Comparison of ENCODE assay signal across 31 cellular contexts in the genomic region with DNA sequence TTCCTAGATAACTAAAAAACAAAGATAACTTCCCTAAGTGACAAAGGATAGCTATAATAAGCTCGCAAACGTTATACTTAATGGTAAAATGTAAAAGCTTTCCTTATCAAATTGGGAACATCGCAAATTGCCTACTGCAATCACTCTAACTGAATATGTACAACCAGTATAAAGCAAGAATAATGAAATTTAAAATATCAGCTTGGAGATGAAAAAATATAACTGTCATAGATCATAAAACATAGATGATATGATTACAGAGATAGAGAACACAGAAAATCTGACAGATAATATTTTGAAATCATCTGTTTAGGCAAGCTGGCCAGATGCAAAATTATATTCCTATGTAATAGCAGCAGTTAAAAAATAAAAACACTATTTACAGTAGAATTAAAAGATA.
DNase-seq lines count a peak whose midpoint lies in the region; ATAC-seq and TF ChIP-seq lines count a peak whose summit lies in the region.
"Had no signal": no experiment of that assay in that cellular context is flagged by ENCODE, and none has a peak within 500 bp of the region (broad histone marks: within the 10 kb centered on the region; RNA-seq: fewer than 3 reads in every experiment).

No MANE protein-coding gene starts in this region.

- no peak overlapping the region for H2AFZ ChIP-seq in SK-N-SH (ENCODE audit: low read depth)
- no peak overlapping the region for H2AFZ ChIP-seq in GM23338

- H3K27me3 ChIP-seq in SK-N-SH (ENCODE audit: insufficient read depth) (no peaks in the 10 kb centered on the region), GM23338 (ENCODE audit: insufficient read depth) (no peaks in the 10 kb centered on the region), SJCRH30 (no peaks in the 10 kb centered on the region)
- H3K27me3 ChIP-seq: BE2C; BLaER1; BLaER1 treated with 17β-estradiol and CSF1 and Interleukin-3, amounts not matched to agents 10 nM and 100 nM had no signal

- peaks cover 2% of the 10 kb centered on the region for H3K27me3 Mint-ChIP-seq in GM23338 (ENCODE audit: insufficient read depth, low read depth, poor library complexity)
- H3K27me3 Mint-ChIP-seq: B cell; CD4-positive, alpha-beta memory T cell; CD4-positive, alpha-beta T cell; CD4-positive, CD25-positive, alpha-beta regulatory T cell; CD8-positive, alpha-beta memory T cell had no signal

- H3K27ac Mint-ChIP-seq in GM23338 = no peak overlapping the region
- H3K27ac Mint-ChIP-seq: B cell; CD14-positive monocyte; CD4-positive, alpha-beta memory T cell; CD4-positive, alpha-beta T cell; CD4-positive, CD25-positive, alpha-beta regulatory T cell; CD8-positive, alpha-beta memory T cell; CD8-positive, alpha-beta T cell had no signal

- H3K9me3 Mint-ChIP-seq in GM23338 = no peaks in the 10 kb centered on the region
- H3K9me3 Mint-ChIP-seq: CD14-positive monocyte; CD4-positive, alpha-beta T cell; CD8-positive, alpha-beta T cell had no signal

- DNase-seq in SK-N-SH = no peak
- no peak for DNase-seq in GM23338 (ENCODE audit: low spot score)
- no peak for DNase-seq in SJCRH30
- DNase-seq: 8988T; ACHN; AML-193; BE2C; C1 segment of cervical spinal cord; Caco-2; Calu3; CD4-positive, alpha-beta memory T cell; CD4-positive, alpha-beta T cell; CD4-positive, CD25-positive, alpha-beta regulatory T cell; CD8-positive, alpha-beta memory T cell; CD8-positive, alpha-beta T cell; COR-L47; DMS 273 treated with DMSO at 0.1 percent for 48 hours; DMS153; DMS53; DMS79; DMS79 treated with DMSO at 0.1 percent for 48 hours; DND-41; EL had no signal

- H3K27ac ChIP-seq in SK-N-SH (ENCODE audit: low read depth in 2 of 2, low read length in 1 of 2) (no peak overlapping the region), GM23338 (ENCODE audit: low read depth) (no peak overlapping the region), SJCRH30 (no peak overlapping the region)
- H3K27ac ChIP-seq: 22Rv1; A549; BLaER1; BLaER1 treated with 17β-estradiol and CSF1 and Interleukin-3, amounts not matched to agents 10 nM and 100 nM; C4-2B had no signal

- POLR2A ChIA-PET in SK-N-SH (lab: Yijun Ruan, JAX) = no interaction called here

- no peak for ATAC-seq in SK-N-SH treated with all-trans-retinoic acid at 6 μM for 48 hours
- no peak for ATAC-seq in GM23338
- ATAC-seq: A549; CD8-positive, alpha-beta T cell had no signal

- H3K4me3 Mint-ChIP-seq in GM23338 = no peak overlapping the region
- H3K4me3 Mint-ChIP-seq: B cell; CD14-positive monocyte; CD4-positive, alpha-beta memory T cell; CD4-positive, alpha-beta T cell; CD4-positive, CD25-positive, alpha-beta regulatory T cell; CD8-positive, alpha-beta memory T cell; CD8-positive, alpha-beta T cell had no signal

- TF ChIP-seq CTCF in SK-N-SH (IDR thresholded peaks at IDR 0.05) (no peak), GM23338 (conservative IDR thresholded peaks at IDR 0.05; ENCODE audit: low read depth in 2 of 2) (no peak)

- no peak overlapping the region for H3K9ac ChIP-seq in SK-N-SH
- H3K9ac ChIP-seq: BLaER1; BLaER1 treated with 17β-estradiol and CSF1 and Interleukin-3, amounts not matched to agents 10 nM and 100 nM had no signal

- H3F3A ChIP-seq in SK-N-SH (replicated peaks; ENCODE audit: insufficient read depth) (peaks cover 13% of the 10 kb centered on the region), GM23338 (replicated peaks; ENCODE audit: low read depth) (no peaks in the 10 kb centered on the region)

- peaks cover 43% of the 10 kb centered on the region for H3K79me2 ChIP-seq in SK-N-SH (ENCODE audit: insufficient read depth)
- H3K79me2 ChIP-seq in GM23338 (replicated peaks; ENCODE audit: insufficient read depth) = peaks cover 67% of the 10 kb centered on the region

- no peak overlapping the region for H3K4me3 ChIP-seq in SK-N-SH (ENCODE audit: low read depth in 2 of 2, low read length in 1 of 2)
- no peak overlapping the region for H3K4me3 ChIP-seq in GM23338
- no peak overlapping the region for H3K4me3 ChIP-seq in SJCRH30
- H3K4me3 ChIP-seq: A549; BLaER1; BLaER1 treated with 17β-estradiol and CSF1 and Interleukin-3, amounts not matched to agents 10 nM and 100 nM had no signal

- H3K9me2 ChIP-seq in SK-N-SH = no peaks in the 10 kb centered on the region
- 0 out of 2 replicates have a peak, but pooled peaks cover 4% of the 10 kb centered on the region for H3K9me2 ChIP-seq in GM23338 (ENCODE audit: insufficient read depth)

- H3K4me1 ChIP-seq in SK-N-SH (ENCODE audit: control insufficient read depth in 1 of 2, insufficient read depth in 2 of 2, low read depth in 1 of 2, low read length in 1 of 2) = peaks cover 0 to 7% of the 10 kb centered on the region in 2 experiments; a peak in 2 of 4 replicates
- peaks cover 3% of the 10 kb centered on the region; the same call in 1 of the 2 replicates for H3K4me1 ChIP-seq in GM23338 (ENCODE audit: insufficient read depth)
- no peaks in the 10 kb centered on the region for H3K4me1 ChIP-seq in SJCRH30
- H3K4me1 ChIP-seq: A549 had no signal

- TF ChIP-seq EP300 in SK-N-SH (IDR thresholded peaks at IDR 0.05; ENCODE audit: borderline replicate concordance in 1 of 2, low read depth in 1 of 2, low read length in 1 of 2) = peak in 1 of 2 experiments; percentile 13; a peak in 1 of 4 replicates

- CTCF ChIA-PET in SK-N-SH (lab: Yijun Ruan, JAX) = no interaction called here

- H3K4me1 Mint-ChIP-seq in GM23338 = peaks cover 11% of the 10 kb centered on the region; the same call in 2 of the 3 replicates
- H3K4me1 Mint-ChIP-seq: CD4-positive, alpha-beta memory T cell; CD4-positive, CD25-positive, alpha-beta regulatory T cell; CD8-positive, alpha-beta memory T cell had no signal

- no peak; the same call in 1 of the 2 replicates for TF ChIP-seq RAD21 in SK-N-SH (IDR thresholded peaks at IDR 0.05; ENCODE audit: low read length)

- H3K36me3 ChIP-seq in SK-N-SH (replicated peaks in 1 of 2; ENCODE audit: control insufficient read depth in 1 of 2, insufficient read depth in 2 of 2, low read length in 1 of 2) (peaks cover 0 to 33% of the 10 kb centered on the region in 2 experiments), GM23338 (ENCODE audit: insufficient read depth) (peaks cover 5% of the 10 kb centered on the region; the same call in 1 of the 2 replicates), SJCRH30 (peaks cover 84% of the 10 kb centered on the region)

- WGBS in SK-N-SH (ENCODE audit: low lambda C conversion rate) = 85% methylated on average over 3 of the region's 3 CpGs

- H3K36me3 Mint-ChIP-seq in GM23338 (ENCODE audit: low read depth) = peaks cover 69% of the 10 kb centered on the region
- H3K36me3 Mint-ChIP-seq: CD4-positive, alpha-beta memory T cell; CD4-positive, CD25-positive, alpha-beta regulatory T cell; CD8-positive, alpha-beta memory T cell; CD8-positive, alpha-beta T cell had no signal

- H3K4me2 ChIP-seq in SK-N-SH (no peak overlapping the region), GM23338 (no peak overlapping the region)
- H3K4me2 ChIP-seq: A549; BLaER1; BLaER1 treated with 17β-estradiol and CSF1 and Interleukin-3, amounts not matched to agents 10 nM and 100 nM had no signal

- H4K20me1 ChIP-seq in SK-N-SH (ENCODE audit: insufficient read depth) (peaks cover 3% of the 10 kb centered on the region; the same call in 1 of the 2 replicates), GM23338 (replicated peaks; ENCODE audit: insufficient read depth) (peaks cover 12% of the 10 kb centered on the region)

- H3K9me3 ChIP-seq in SK-N-SH (no peaks in the 10 kb centered on the region), SJCRH30 (replicated peaks) (no peaks in the 10 kb centered on the region)
- H3K9me3 ChIP-seq: A549; BE2C; BLaER1; BLaER1 treated with 17β-estradiol and CSF1 and Interleukin-3, amounts not matched to agents 10 nM and 100 nM; Caco-2 had no signal

TF ChIP-seq in SK-N-SH, 30 proteins besides CTCF, POLR2A, EP300 and RAD21 (continues in another document):
- TF ChIP-seq CHD2 (IDR thresholded peaks at IDR 0.05; ENCODE audit: low read length, partially characterized antibody) = no peak
- TF ChIP-seq, protein P1, sequence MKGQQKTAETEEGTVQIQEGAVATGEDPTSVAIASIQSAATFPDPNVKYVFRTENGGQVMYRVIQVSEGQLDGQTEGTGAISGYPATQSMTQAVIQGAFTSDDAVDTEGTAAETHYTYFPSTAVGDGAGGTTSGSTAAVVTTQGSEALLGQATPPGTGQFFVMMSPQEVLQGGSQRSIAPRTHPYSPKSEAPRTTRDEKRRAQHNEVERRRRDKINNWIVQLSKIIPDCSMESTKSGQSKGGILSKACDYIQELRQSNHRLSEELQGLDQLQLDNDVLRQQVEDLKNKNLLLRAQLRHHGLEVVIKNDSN (IDR thresholded peaks at IDR 0.05; ENCODE audit: borderline replicate concordance, low read depth) = no peak
- peak; percentile 71; the same call in 1 of the 2 replicates for TF ChIP-seq GATA2 (CRISPR knock-in tag; IDR thresholded peaks at IDR 0.05)
- TF ChIP-seq SIN3A (IDR thresholded peaks at IDR 0.05; ENCODE audit: borderline replicate concordance, low read depth, low read length) = no peak

TF ChIP-seq in SK-N-SH treated with all-trans-retinoic acid at 6 μM for 48 hours, 23 proteins besides CTCF, POLR2A, EP300 and RAD21 (continues in another document):
- TF ChIP-seq TCF4 (CRISPR knock-in tag; IDR thresholded peaks at IDR 0.05; ENCODE audit: borderline replicate concordance) = peak; percentile 72
- no peak for TF ChIP-seq ZFP30 (CRISPR knock-in tag; IDR thresholded peaks at IDR 0.05)
- no peak for TF ChIP-seq ZFP3 (CRISPR knock-in tag; IDR thresholded peaks at IDR 0.05)

TF ChIP-seq in GM23338, 12 proteins besides CTCF, POLR2A, EP300 and RAD21:
- TF ChIP-seq ZNF114 (CRISPR knock-in tag; IDR thresholded peaks at IDR 0.05) (no peak), EZH2 (IDR thresholded peaks at IDR 0.05; ENCODE audit: low read depth, unreplicated experiment) (no peak), NANOG (IDR thresholded peaks at IDR 0.05; ENCODE audit: borderline replicate concordance) (no peak), STAT1 (IDR thresholded peaks at IDR 0.05; ENCODE audit: unreplicated experiment) (no peak)
